Comparison of ENCODE assay signal across 1 cellular context in the genomic region with DNA sequence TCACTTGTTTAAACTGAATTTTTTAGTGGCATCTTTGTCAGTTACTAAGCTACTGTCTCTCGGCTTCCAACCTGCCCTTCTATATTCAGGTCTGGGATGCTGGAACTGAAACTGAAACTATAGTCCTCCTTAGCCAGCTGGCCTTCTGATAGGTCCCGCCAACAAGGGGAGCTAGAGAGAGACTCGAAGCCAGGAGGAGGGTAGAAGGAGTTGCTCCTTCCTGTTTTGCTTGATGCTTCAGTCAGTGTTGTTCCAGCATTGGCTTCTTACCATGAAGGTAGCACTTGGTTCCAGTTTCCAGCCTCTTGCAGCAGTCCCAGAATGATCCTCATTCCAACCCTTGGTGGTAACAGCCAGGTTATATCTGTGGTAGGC.
TF ChIP-seq lines count a peak whose summit lies in the region.

No MANE protein-coding gene starts in this region.

TF ChIP-seq in K562, 482 proteins besides CTCF, POLR2A, EP300 and RAD21 (continued from another document):
- TF ChIP-seq, protein P1, sequence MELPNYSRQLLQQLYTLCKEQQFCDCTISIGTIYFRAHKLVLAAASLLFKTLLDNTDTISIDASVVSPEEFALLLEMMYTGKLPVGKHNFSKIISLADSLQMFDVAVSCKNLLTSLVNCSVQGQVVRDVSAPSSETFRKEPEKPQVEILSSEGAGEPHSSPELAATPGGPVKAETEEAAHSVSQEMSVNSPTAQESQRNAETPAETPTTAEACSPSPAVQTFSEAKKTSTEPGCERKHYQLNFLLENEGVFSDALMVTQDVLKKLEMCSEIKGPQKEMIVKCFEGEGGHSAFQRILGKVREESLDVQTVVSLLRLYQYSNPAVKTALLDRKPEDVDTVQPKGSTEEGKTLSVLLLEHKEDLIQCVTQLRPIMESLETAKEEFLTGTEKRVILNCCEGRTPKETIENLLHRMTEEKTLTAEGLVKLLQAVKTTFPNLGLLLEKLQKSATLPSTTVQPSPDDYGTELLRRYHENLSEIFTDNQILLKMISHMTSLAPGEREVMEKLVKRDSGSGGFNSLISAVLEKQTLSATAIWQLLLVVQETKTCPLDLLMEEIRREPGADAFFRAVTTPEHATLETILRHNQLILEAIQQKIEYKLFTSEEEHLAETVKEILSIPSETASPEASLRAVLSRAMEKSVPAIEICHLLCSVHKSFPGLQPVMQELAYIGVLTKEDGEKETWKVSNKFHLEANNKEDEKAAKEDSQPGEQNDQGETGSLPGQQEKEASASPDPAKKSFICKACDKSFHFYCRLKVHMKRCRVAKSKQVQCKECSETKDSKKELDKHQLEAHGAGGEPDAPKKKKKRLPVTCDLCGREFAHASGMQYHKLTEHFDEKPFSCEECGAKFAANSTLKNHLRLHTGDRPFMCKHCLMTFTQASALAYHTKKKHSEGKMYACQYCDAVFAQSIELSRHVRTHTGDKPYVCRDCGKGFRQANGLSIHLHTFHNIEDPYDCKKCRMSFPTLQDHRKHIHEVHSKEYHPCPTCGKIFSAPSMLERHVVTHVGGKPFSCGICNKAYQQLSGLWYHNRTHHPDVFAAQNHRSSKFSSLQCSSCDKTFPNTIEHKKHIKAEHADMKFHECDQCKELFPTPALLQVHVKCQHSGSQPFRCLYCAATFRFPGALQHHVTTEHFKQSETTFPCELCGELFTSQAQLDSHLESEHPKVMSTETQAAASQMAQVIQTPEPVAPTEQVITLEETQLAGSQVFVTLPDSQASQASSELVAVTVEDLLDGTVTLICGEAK (IDR thresholded peaks at IDR 0.05): peak; percentile 75
- TF ChIP-seq, protein P1 (CRISPR knock-in tag; IDR thresholded peaks at IDR 0.05): no peak
- peak; percentile 36; the same call in 1 of the 2 replicates for TF ChIP-seq ETV1 (tag; conservative IDR thresholded peaks at IDR 0.05; ENCODE audit: low read depth)
- no peak for TF ChIP-seq SMARCC2 (IDR thresholded peaks at IDR 0.05; ENCODE audit: low read depth)
- TF ChIP-seq EHMT2 (IDR thresholded peaks at IDR 0.05): peak; percentile 46; the same call in 1 of the 2 replicates
- TF ChIP-seq, protein P2, sequence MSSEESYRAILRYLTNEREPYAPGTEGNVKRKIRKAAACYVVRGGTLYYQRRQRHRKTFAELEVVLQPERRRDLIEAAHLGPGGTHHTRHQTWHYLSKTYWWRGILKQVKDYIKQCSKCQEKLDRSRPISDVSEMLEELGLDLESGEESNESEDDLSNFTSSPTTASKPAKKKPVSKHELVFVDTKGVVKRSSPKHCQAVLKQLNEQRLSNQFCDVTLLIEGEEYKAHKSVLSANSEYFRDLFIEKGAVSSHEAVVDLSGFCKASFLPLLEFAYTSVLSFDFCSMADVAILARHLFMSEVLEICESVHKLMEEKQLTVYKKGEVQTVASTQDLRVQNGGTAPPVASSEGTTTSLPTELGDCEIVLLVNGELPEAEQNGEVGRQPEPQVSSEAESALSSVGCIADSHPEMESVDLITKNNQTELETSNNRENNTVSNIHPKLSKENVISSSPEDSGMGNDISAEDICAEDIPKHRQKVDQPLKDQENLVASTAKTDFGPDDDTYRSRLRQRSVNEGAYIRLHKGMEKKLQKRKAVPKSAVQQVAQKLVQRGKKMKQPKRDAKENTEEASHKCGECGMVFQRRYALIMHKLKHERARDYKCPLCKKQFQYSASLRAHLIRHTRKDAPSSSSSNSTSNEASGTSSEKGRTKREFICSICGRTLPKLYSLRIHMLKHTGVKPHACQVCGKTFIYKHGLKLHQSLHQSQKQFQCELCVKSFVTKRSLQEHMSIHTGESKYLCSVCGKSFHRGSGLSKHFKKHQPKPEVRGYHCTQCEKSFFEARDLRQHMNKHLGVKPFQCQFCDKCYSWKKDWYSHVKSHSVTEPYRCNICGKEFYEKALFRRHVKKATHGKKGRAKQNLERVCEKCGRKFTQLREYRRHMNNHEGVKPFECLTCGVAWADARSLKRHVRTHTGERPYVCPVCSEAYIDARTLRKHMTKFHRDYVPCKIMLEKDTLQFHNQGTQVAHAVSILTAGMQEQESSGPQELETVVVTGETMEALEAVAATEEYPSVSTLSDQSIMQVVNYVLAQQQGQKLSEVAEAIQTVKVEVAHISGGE (CRISPR knock-in tag; IDR thresholded peaks at IDR 0.05): peak in 1 of 3 experiments; percentile 64; a peak in 1 of 6 replicates
- TF ChIP-seq ZNF584 (CRISPR knock-in tag; IDR thresholded peaks at IDR 0.05; ENCODE audit: low read depth): 0 out of 2 replicates have a peak, but pooled peaks have one; percentile 50
- TF ChIP-seq, protein P3, sequence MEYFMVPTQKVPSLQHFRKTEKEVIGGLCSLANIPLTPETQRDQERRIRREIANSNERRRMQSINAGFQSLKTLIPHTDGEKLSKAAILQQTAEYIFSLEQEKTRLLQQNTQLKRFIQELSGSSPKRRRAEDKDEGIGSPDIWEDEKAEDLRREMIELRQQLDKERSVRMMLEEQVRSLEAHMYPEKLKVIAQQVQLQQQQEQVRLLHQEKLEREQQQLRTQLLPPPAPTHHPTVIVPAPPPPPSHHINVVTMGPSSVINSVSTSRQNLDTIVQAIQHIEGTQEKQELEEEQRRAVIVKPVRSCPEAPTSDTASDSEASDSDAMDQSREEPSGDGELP (CRISPR knock-in tag; IDR thresholded peaks at IDR 0.05; ENCODE audit: borderline replicate concordance): peak; percentile 43; the same call in 1 of the 2 replicates
- peak; percentile 58 for TF ChIP-seq GABPA (tag; conservative IDR thresholded peaks at IDR 0.05; ENCODE audit: low read depth)
- TF ChIP-seq GABPB1 (CRISPR knock-in tag; IDR thresholded peaks at IDR 0.05): peak; percentile 70
